11 cellular contexts compared by ENCODE assay signal in the genomic region with DNA sequence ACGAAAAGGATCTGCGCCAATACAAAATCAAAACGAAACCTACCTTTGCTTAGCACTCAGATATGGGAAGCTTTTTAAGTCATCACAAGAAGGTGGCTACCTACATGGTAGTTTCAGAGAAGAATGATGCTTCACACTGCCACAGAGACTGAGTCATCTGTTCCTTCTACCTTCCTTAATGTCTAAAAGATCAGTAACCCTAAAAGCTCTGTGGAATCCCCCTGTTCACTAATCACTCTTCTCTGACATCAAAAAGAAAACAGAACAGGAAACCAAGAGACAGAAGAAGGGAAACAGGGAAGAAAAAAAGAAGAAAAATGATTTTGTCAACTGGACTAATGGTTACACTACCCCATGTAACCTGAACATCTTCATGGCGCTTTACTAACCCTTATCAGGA.
DNase-seq lines count a peak whose midpoint lies in the region; ATAC-seq lines count a peak whose summit lies in the region.
"Had no signal": no experiment of that assay in that cellular context is flagged by ENCODE, and none has a peak within 500 bp of the region (broad histone marks: within the 10 kb centered on the region; RNA-seq: fewer than 3 reads in every experiment).

No MANE protein-coding gene starts in this region.

- no peak for DNase-seq in effector memory CD8-positive, alpha-beta T cell
- no peak for DNase-seq in foreskin melanocyte
- DNase-seq in SIG-M5 (lab: John Stamatoyannopoulos, UW) = no peak
- no peak for DNase-seq in NCI-H187 treated with DMSO at 0.1 percent for 48 hours (lab: John Stamatoyannopoulos, UW)
- DNase-seq in globus pallidus (ENCODE audit: low spot score) = no peak
- DNase-seq: NCI-H1092, psoas muscle, transverse colon had no signal

- ATAC-seq in GM18858 (IDR thresholded peaks at IDR 0.05; ENCODE audit: unreplicated experiment) = peak; percentile 97
- peak; percentile 99 for ATAC-seq in GM21381 (IDR thresholded peaks at IDR 0.05; ENCODE audit: unreplicated experiment)
- ATAC-seq in HG03175 (IDR thresholded peaks at IDR 0.05; ENCODE audit: unreplicated experiment) = peak; percentile 97
- ATAC-seq in effector memory CD8-positive, alpha-beta T cell (replicated peaks) = peak; percentile 26
- ATAC-seq: psoas muscle had no signal

- H3K4me1 Mint-ChIP-seq in effector memory CD8-positive, alpha-beta T cell (ENCODE audit: low read depth in 2 of 2) = peaks cover 1 to 13% of the 10 kb centered on the region in 2 donors

- H3K36me3 Mint-ChIP-seq in effector memory CD8-positive, alpha-beta T cell (ENCODE audit: insufficient read depth) = peaks cover 16% of the 10 kb centered on the region

- peak overlapping the region; percentile 18 to 47 for H3K27ac Mint-ChIP-seq in effector memory CD8-positive, alpha-beta T cell

- no peaks in the 10 kb centered on the region for H3K9me3 Mint-ChIP-seq in effector memory CD8-positive, alpha-beta T cell

- peak overlapping the region in 1 of 2 donors; percentile 41 for H3K4me3 Mint-ChIP-seq in effector memory CD8-positive, alpha-beta T cell

- no peaks in the 10 kb centered on the region for H3K27me3 Mint-ChIP-seq in effector memory CD8-positive, alpha-beta T cell

Comparison
In these comparisons a context has a peak if more than half of its experiments do, and no peak if none do; other contexts are left out.
1. ATAC-seq: peak in every context shown above with its lines; median percentile 99 in GM21381; 97 in GM18858; 97 in HG03175; 26 in effector memory CD8-positive, alpha-beta T cell.